In genomic region chr20:32511358-32512046, GRCh38 we compare ENCODE assay signal across 11 cellular contexts.
DNase-seq lines count a peak whose midpoint lies in the region; ATAC-seq, FAIRE-seq and TF ChIP-seq lines count a peak whose summit lies in the region.
"Had no signal": no experiment of that assay in that cellular context is flagged by ENCODE, and none has a peak within 500 bp of the region (broad histone marks: within the 10 kb centered on the region; RNA-seq: fewer than 3 reads in every experiment).

No MANE protein-coding gene starts in this region.

- no peak for TF ChIP-seq POLR2A in HepG2 (IDR thresholded peaks at IDR 0.05; ENCODE audit: insufficient read depth in 1 of 2, low read depth in 2 of 2, low read length in 2 of 2)

- no peaks in the 10 kb centered on the region for H3K9me3 Mint-ChIP-seq in activated T-cell treated with anti-CD3 and anti-CD28 coated beads, Interleukin-2, amount 50 U/mL, for 4 hours
- no peaks in the 10 kb centered on the region for H3K9me3 Mint-ChIP-seq in activated CD8-positive, alpha-beta T cell treated with anti-CD3 and anti-CD28 coated beads, Interleukin-2, amount 10 ng/mL, durations not matched to agents 7 days and 5 days (ENCODE audit: insufficient read depth)
- no peaks in the 10 kb centered on the region for H3K9me3 Mint-ChIP-seq in MCF 10A (ENCODE audit: unreplicated experiment)

- H3K27me3 Mint-ChIP-seq in activated T-cell treated with anti-CD3 and anti-CD28 coated beads, Interleukin-2, amount 50 U/mL, for 4 hours (ENCODE audit: low read depth): no peaks in the 10 kb centered on the region
- no peaks in the 10 kb centered on the region for H3K27me3 Mint-ChIP-seq in activated CD8-positive, alpha-beta T cell treated with anti-CD3 and anti-CD28 coated beads, Interleukin-2, amount 10 ng/mL, durations not matched to agents 7 days and 5 days (ENCODE audit: low read depth)
- H3K27me3 Mint-ChIP-seq in MCF 10A (ENCODE audit: insufficient read depth, unreplicated experiment): no peaks in the 10 kb centered on the region

- peaks cover 0 to 1% of the 10 kb centered on the region in 2 experiments; a peak in 1 of 5 replicates for H3K36me3 ChIP-seq in HepG2 (replicated peaks in 1 of 2; ENCODE audit: control insufficient read depth in 1 of 2, insufficient read depth in 2 of 2, low read length in 2 of 2)
- peaks cover 12% of the 10 kb centered on the region for H3K36me3 ChIP-seq in thymus (ENCODE audit: control insufficient read depth, insufficient read depth)

- peaks cover 90% of the 10 kb centered on the region for H3K4me1 Mint-ChIP-seq in activated T-cell treated with anti-CD3 and anti-CD28 coated beads, Interleukin-2, amount 50 U/mL, for 4 hours (ENCODE audit: low read depth)
- peaks cover 92% of the 10 kb centered on the region for H3K4me1 Mint-ChIP-seq in activated CD8-positive, alpha-beta T cell treated with anti-CD3 and anti-CD28 coated beads, Interleukin-2, amount 10 ng/mL, durations not matched to agents 7 days and 5 days (ENCODE audit: low read depth)
- H3K4me1 Mint-ChIP-seq in MCF 10A (ENCODE audit: insufficient read depth, unreplicated experiment): no peaks in the 10 kb centered on the region

- no peak for ATAC-seq in activated T-cell treated with anti-CD3 and anti-CD28 coated beads, Interleukin-2, amount 50 U/mL, for 4 hours
- no peak for ATAC-seq in activated CD8-positive, alpha-beta T cell treated with anti-CD3 and anti-CD28 coated beads, Interleukin-2, amount 10 ng/mL, durations not matched to agents 7 days and 5 days
- ATAC-seq in HepG2 (no peak), GM18870 (IDR thresholded peaks at IDR 0.05; ENCODE audit: unreplicated experiment) (no peak), HG03439 (IDR thresholded peaks at IDR 0.05; ENCODE audit: unreplicated experiment) (no peak)

- H3K36me3 Mint-ChIP-seq in activated T-cell treated with anti-CD3 and anti-CD28 coated beads, Interleukin-2, amount 50 U/mL, for 4 hours (ENCODE audit: insufficient read depth): peaks cover 21% of the 10 kb centered on the region
- peaks cover 59% of the 10 kb centered on the region for H3K36me3 Mint-ChIP-seq in activated CD8-positive, alpha-beta T cell treated with anti-CD3 and anti-CD28 coated beads, Interleukin-2, amount 10 ng/mL, durations not matched to agents 7 days and 5 days (ENCODE audit: low read depth)
- no peaks in the 10 kb centered on the region for H3K36me3 Mint-ChIP-seq in MCF 10A (ENCODE audit: insufficient read depth, unreplicated experiment)

- H4K20me1 ChIP-seq in HepG2 (ENCODE audit: insufficient read depth, low read length): no peaks in the 10 kb centered on the region

- peak overlapping the region; percentile 75 for H3K4me3 Mint-ChIP-seq in activated T-cell treated with anti-CD3 and anti-CD28 coated beads, Interleukin-2, amount 50 U/mL, for 4 hours
- H3K4me3 Mint-ChIP-seq in activated CD8-positive, alpha-beta T cell treated with anti-CD3 and anti-CD28 coated beads, Interleukin-2, amount 10 ng/mL, durations not matched to agents 7 days and 5 days: peak overlapping the region; percentile 71
- no peak overlapping the region for H3K4me3 Mint-ChIP-seq in MCF 10A (ENCODE audit: unreplicated experiment)

- peak overlapping the region; percentile 64 for H3K4me2 ChIP-seq in HepG2 (ENCODE audit: low read depth, low read length)

- BruUV-seq in HepG2 (replicated peaks; lab: Mats Ljungman, UMichigan): no TSS peak
- BruUV-seq in MCF 10A (replicated peaks; lab: Mats Ljungman, UMichigan): no TSS peak

- WGBS in HepG2 (ENCODE audit: low lambda C conversion rate): 47% methylated on average over 12 of the region's 12 CpGs
- WGBS in thymus: 67% methylated on average over 12 of the region's 12 CpGs

- no peaks in the 10 kb centered on the region for H3K79me2 ChIP-seq in HepG2 (ENCODE audit: insufficient read depth, low read length)

- H3K27me3 ChIP-seq in HepG2 (ENCODE audit: control insufficient read depth in 1 of 2, insufficient read depth in 2 of 2, low read length in 2 of 2) (no peaks in the 10 kb centered on the region), thymus (ENCODE audit: control insufficient read depth, insufficient read depth) (no peaks in the 10 kb centered on the region)

- H3K4me3 ChIP-seq in HepG2 (replicated peaks in 1 of 3; ENCODE audit: insufficient read depth in 1 of 3, low read depth in 2 of 3, low read length in 3 of 3) (peak overlapping the region; percentile 2 to 44 (median 3); a peak in 4 of 6 replicates), thymus (ENCODE audit: low read length) (peak overlapping the region; percentile 54)

- H2AFZ ChIP-seq in HepG2 (ENCODE audit: low read length): no peak overlapping the region

- H3K27ac Mint-ChIP-seq in activated CD8-positive, alpha-beta T cell treated with anti-CD3 and anti-CD28 coated beads, Interleukin-2, amount 10 ng/mL, durations not matched to agents 7 days and 5 days: peak overlapping the region; percentile 87
- H3K27ac Mint-ChIP-seq in MCF 10A (ENCODE audit: low read depth, unreplicated experiment): no peak overlapping the region

- CTCF ChIA-PET in activated CD8-positive, alpha-beta T cell treated with anti-CD3 and anti-CD28 coated beads, Interleukin-2, amount 10 ng/mL, durations not matched to agents 7 days and 5 days (lab: Charles Lee): interaction anchor here (1.6 to 5.1 kb wide), 3 partner anchors 11 to 162 kb away, joined by 4 to 30 read pairs (median 7); partner anchors contain the start of gene C20orf203
- CTCF ChIA-PET in HepG2 (lab: Yijun Ruan, JAX; ENCODE audit: low intra/inter-chr PET ratio, low total read pairs): interaction anchor here (0.6 kb wide), 1 partner anchor 13 kb away, joined by 3 read pairs; no protein-coding TSS in a partner anchor
- CTCF ChIA-PET in MCF 10A (lab: Yijun Ruan, JAX): interaction anchor here (0.6 to 1.9 kb wide), 2 partner anchors 10 to 286 kb away, joined by 3 to 5 read pairs; no protein-coding TSS in a partner anchor

- H3K9ac ChIP-seq in HepG2 (ENCODE audit: insufficient read depth, low read depth, low read length): no peak overlapping the region

- in situ Hi-C loops in HepG2 (cut with HindIII; ENCODE audit: extremely low pct_ligation_motif_present, low pct_unique_long_range_greater_than_20kb): loop anchor here (5.0 to 25.0 kb wide), 2 partner anchors 39 to 251 kb away; partner anchors contain the start of gene DNMT3B

- TF ChIP-seq RAD21 in HepG2 (CRISPR knock-in tag; IDR thresholded peaks at IDR 0.05): no peak

- peaks cover 53% of the 10 kb centered on the region for H3K4me1 ChIP-seq in HepG2 (ENCODE audit: insufficient read depth, low read length)
- H3K4me1 ChIP-seq in thymus (ENCODE audit: control insufficient read depth, insufficient read depth, low read length): peaks cover 35% of the 10 kb centered on the region

- TF ChIP-seq EP300 in HepG2 (IDR thresholded peaks at IDR 0.05; ENCODE audit: low read depth in 2 of 2, low read length in 2 of 2): no peak
- no peak for TF ChIP-seq EP300 in HepG2 (CRISPR knock-in tag; IDR thresholded peaks at IDR 0.05; ENCODE audit: borderline replicate concordance)

- H3K9me3 ChIP-seq in HepG2 (ENCODE audit: low read length) (no peaks in the 10 kb centered on the region), thymus (ENCODE audit: control insufficient read depth) (no peaks in the 10 kb centered on the region)

- H3K27ac ChIP-seq in HepG2 (ENCODE audit: extremely low read length, insufficient read depth, low read length): no peak overlapping the region
- peak overlapping the region; percentile 95 for H3K27ac ChIP-seq in thymus (ENCODE audit: low read depth)

- TF ChIP-seq CTCF in HepG2 (CRISPR knock-in tag; IDR thresholded peaks at IDR 0.05) (no peak), MCF 10A (IDR thresholded peaks at IDR 0.05; ENCODE audit: unreplicated experiment) (no peak)

- no peak for DNase-seq in activated T-cell treated with anti-CD3 and anti-CD28 coated beads, Interleukin-2, amount 50 U/mL, for 4 hours
- DNase-seq in activated T-cell treated with anti-CD3 and anti-CD28 coated beads for 4 hours: no peak
- no peak for DNase-seq in activated CD8-positive, alpha-beta T cell treated with anti-CD3 and anti-CD28 coated beads, Interleukin-2, amount 10 ng/mL, durations not matched to agents 7 days and 5 days
- DNase-seq in HepG2 (ENCODE audit: low spot score): no peak
- DNase-seq in MCF 10A (ENCODE audit: unreplicated experiment): no peak
- DNase-seq: ACHN, DMS53, MV-4-11 had no signal

- no peak for FAIRE-seq in HepG2 (lab: Jason Lieb, UNC)

- POLR2A ChIA-PET in activated CD8-positive, alpha-beta T cell treated with anti-CD3 and anti-CD28 coated beads, Interleukin-2, amount 10 ng/mL, durations not matched to agents 7 days and 5 days (lab: Charles Lee): interaction anchor here (1.6 to 1.9 kb wide), 2 partner anchors 25 to 28 kb away, joined by 7 to 10 read pairs; no protein-coding TSS in a partner anchor
- POLR2A ChIA-PET in HepG2 (lab: Yijun Ruan, JAX): interaction anchor here (1.5 kb wide), 1 partner anchor 38 kb away, joined by 3 read pairs; no protein-coding TSS in a partner anchor
- POLR2A ChIA-PET in MCF 10A (lab: Yijun Ruan, JAX): no interaction called here

- intact Hi-C loops in HepG2 (cut with micrococcal nuclease; ENCODE audit: unreplicated experiment): no loop called here
- intact Hi-C loops in MCF 10A (cut with micrococcal nuclease): no loop called here

TF ChIP-seq in HepG2, 621 proteins besides CTCF, POLR2A, EP300 and RAD21 (continues in another document):
- no peak for TF ChIP-seq ZSCAN30 (CRISPR knock-in tag; IDR thresholded peaks at IDR 0.05)
- TF ChIP-seq HNRNPH1 (optimal IDR thresholded peaks at IDR 0.05; ENCODE audit: low read depth, low read length): no peak
- no peak for TF ChIP-seq ZBTB1 (CRISPR knock-in tag; IDR thresholded peaks at IDR 0.05; ENCODE audit: borderline replicate concordance)
- no peak for TF ChIP-seq ZNF672 (CRISPR knock-in tag; IDR thresholded peaks at IDR 0.05)
- no peak for TF ChIP-seq ZBTB7B (CRISPR knock-in tag; IDR thresholded peaks at IDR 0.05)
- no peak for TF ChIP-seq NPAS2 (CRISPR knock-in tag; IDR thresholded peaks at IDR 0.05; ENCODE audit: borderline replicate concordance)
- TF ChIP-seq PAWR (CRISPR knock-in tag; IDR thresholded peaks at IDR 0.05; ENCODE audit: borderline replicate concordance): no peak
- no peak for TF ChIP-seq MTA3 (CRISPR knock-in tag; IDR thresholded peaks at IDR 0.05)
- TF ChIP-seq, protein P1, sequence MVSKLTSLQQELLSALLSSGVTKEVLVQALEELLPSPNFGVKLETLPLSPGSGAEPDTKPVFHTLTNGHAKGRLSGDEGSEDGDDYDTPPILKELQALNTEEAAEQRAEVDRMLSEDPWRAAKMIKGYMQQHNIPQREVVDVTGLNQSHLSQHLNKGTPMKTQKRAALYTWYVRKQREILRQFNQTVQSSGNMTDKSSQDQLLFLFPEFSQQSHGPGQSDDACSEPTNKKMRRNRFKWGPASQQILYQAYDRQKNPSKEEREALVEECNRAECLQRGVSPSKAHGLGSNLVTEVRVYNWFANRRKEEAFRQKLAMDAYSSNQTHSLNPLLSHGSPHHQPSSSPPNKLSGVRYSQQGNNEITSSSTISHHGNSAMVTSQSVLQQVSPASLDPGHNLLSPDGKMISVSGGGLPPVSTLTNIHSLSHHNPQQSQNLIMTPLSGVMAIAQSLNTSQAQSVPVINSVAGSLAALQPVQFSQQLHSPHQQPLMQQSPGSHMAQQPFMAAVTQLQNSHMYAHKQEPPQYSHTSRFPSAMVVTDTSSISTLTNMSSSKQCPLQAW (CRISPR knock-in tag; IDR thresholded peaks at IDR 0.05): no peak
- TF ChIP-seq MTA1 (CRISPR knock-in tag; IDR thresholded peaks at IDR 0.05; ENCODE audit: borderline replicate concordance): no peak
